19 cellular contexts compared by ENCODE assay signal in genomic region chr19:55695511-55696290, GRCh38. TPM values are rescaled to one million over a fixed set of nuclear protein-coding genes. Genes with fewer than 3 reads are reported as not detected.
DNase-seq lines count a peak whose midpoint lies in the region; ATAC-seq and TF ChIP-seq lines count a peak whose summit lies in the region.
"Had no signal": no experiment of that assay in that cellular context is flagged by ENCODE, and none has a peak within 500 bp of the region (broad histone marks: within the 10 kb centered on the region; RNA-seq: fewer than 3 reads in every experiment).

No MANE protein-coding gene starts in this region.

- intact Hi-C loops in left ventricle myocardium inferior (cut with micrococcal nuclease) (no loop called here), heart right ventricle (cut with DNase I) (no loop called here), sciatic nerve (cut with DNase I) (no loop called here)

- H3K4me3 ChIP-seq in left ventricle myocardium inferior (no peak overlapping the region), heart right ventricle (no peak overlapping the region)
- H3K4me3 ChIP-seq: BLaER1, SJSA1 had no signal

- H3K9me3 ChIP-seq in left ventricle myocardium inferior (replicated peaks) (no peaks in the 10 kb centered on the region), heart right ventricle (no peaks in the 10 kb centered on the region)
- H3K9me3 ChIP-seq: BLaER1, SJSA1 had no signal

- no peaks in the 10 kb centered on the region for H3K27me3 ChIP-seq in left ventricle myocardium inferior (ENCODE audit: low read depth)
- no peaks in the 10 kb centered on the region for H3K27me3 ChIP-seq in heart right ventricle
- H3K27me3 ChIP-seq: BLaER1, SJSA1 had no signal

- no peak for ATAC-seq in heart right ventricle
- no peak for ATAC-seq in left lobe of liver
- no peak for ATAC-seq in sciatic nerve
- ATAC-seq in HG03442 (IDR thresholded peaks at IDR 0.05; ENCODE audit: unreplicated experiment), result no peak
- no peak for ATAC-seq in esophagus mucosa
- ATAC-seq: HepG2 had no signal

- WGBS in heart right ventricle, 2 donors, result 91 to 94% methylated on average over 23 of the region's 23 CpGs

- TF ChIP-seq CTCF in left ventricle myocardium inferior (IDR thresholded peaks at IDR 0.05; ENCODE audit: borderline replicate concordance) (no peak), heart right ventricle (IDR thresholded peaks at IDR 0.05) (no peak)

- H3K4me1 ChIP-seq in left ventricle myocardium inferior (no peaks in the 10 kb centered on the region), heart right ventricle (no peaks in the 10 kb centered on the region)
- H3K4me1 ChIP-seq: BLaER1, SJSA1 had no signal

- peak; percentile 11 for DNase-seq in left ventricle myocardium inferior
- no peak for DNase-seq in heart right ventricle
- DNase-seq in left lobe of liver (ENCODE audit: low spot score), result peak; percentile 38
- DNase-seq in sciatic nerve (ENCODE audit: low spot score), result peak; percentile 42
- no peak for DNase-seq in SIG-M5 treated with dmso at 0.1 percent for 504 hours (lab: John Stamatoyannopoulos, UW; ENCODE audit: unreplicated experiment)
- DNase-seq: CD4-positive, alpha-beta memory T cell; HFFc6; NCI-H1436; NCI-H1930; NCI-H345; NCI-H524 treated with DMSO at 0.1 percent for 48 hours had no signal

- H3K27ac ChIP-seq in left ventricle myocardium inferior (replicated peaks), result no peak overlapping the region
- no peak overlapping the region for H3K27ac ChIP-seq in heart right ventricle
- H3K27ac ChIP-seq: BLaER1, SJSA1 had no signal

- H3K36me3 ChIP-seq in left ventricle myocardium inferior, result peaks cover 88% of the 10 kb centered on the region
- H3K36me3 ChIP-seq in heart right ventricle, result peaks cover 0 to 100% (median 56%) of the 10 kb centered on the region in 9 donors

RNA-seq across cellular contexts. Expression of gene EPN1, which starts 20.7 kb away (rescaled TPM):
- 205 TPM for total RNA-seq in left ventricle myocardium inferior
- 100 to 1,000 TPM; 127 to 305 (median 140) TPM for total RNA-seq in heart right ventricle
- 100 to 1,000 TPM; 134 to 140 TPM for polyA plus RNA-seq in heart right ventricle
- 148 TPM for total RNA-seq in left lobe of liver
- total RNA-seq in sciatic nerve, result 87.6 TPM
- 91.9 TPM for total RNA-seq in esophagus mucosa

RNA-seq across cellular contexts. Expression of gene U2AF2, which starts 40.9 kb away (rescaled TPM):
- total RNA-seq in left ventricle myocardium inferior (74.0 TPM), heart right ventricle (100 to 1,000 TPM in 1 of 10 donors, 10 to 100 TPM in 9; 64.1 to 100 (median 72.9) TPM), left lobe of liver (61.7 TPM), sciatic nerve (127 TPM), esophagus mucosa (108 TPM)
- 10 to 100 TPM; 75.5 to 90.2 TPM for polyA plus RNA-seq in heart right ventricle

RNA-seq across cellular contexts. Expression of gene NLRP9, which starts 42.5 kb away (rescaled TPM):
- total RNA-seq in left ventricle myocardium inferior (not detected), heart right ventricle (not detected), left lobe of liver (not detected), sciatic nerve (not detected), esophagus mucosa (not detected)
- not detected for polyA plus RNA-seq in heart right ventricle
- total RNA-seq: A673; CD4-positive, alpha-beta memory T cell; H1; HepG2; HFFc6; M059J; SJSA1 had no signal
- polyA plus RNA-seq: CD4-positive, alpha-beta memory T cell; H1; HepG2 had no signal

RNA-seq across cellular contexts. Expression of gene CCDC106, which starts 47.7 kb away (rescaled TPM):
- total RNA-seq in left ventricle myocardium inferior (14.6 TPM), heart right ventricle (10 to 100 TPM; 12.1 to 20.0 (median 13.3) TPM), left lobe of liver (13.5 TPM), sciatic nerve (14.0 TPM), esophagus mucosa (4.7 TPM)
- 10 to 100 TPM; 15.3 to 29.6 TPM for polyA plus RNA-seq in heart right ventricle

RNA-seq across cellular contexts. Expression of gene ZNF581, which starts 52.3 kb away (rescaled TPM):
- total RNA-seq in left ventricle myocardium inferior (7.1 TPM), heart right ventricle (10 to 100 TPM in 1 of 10 donors, 1 to 10 TPM in 9; 4.0 to 15.6 (median 6.5) TPM), left lobe of liver (6.1 TPM), sciatic nerve (17.2 TPM), esophagus mucosa (21.7 TPM)
- polyA plus RNA-seq in heart right ventricle, result 10 to 100 TPM in 1 of 2 donors, 1 to 10 TPM in 1; 5.6 to 10.8 TPM

Comparison
In these comparisons a context has a peak if more than half of its experiments do, and no peak if none do; other contexts are left out.
1. DNase-seq: peak in left ventricle myocardium inferior (single experiment), left lobe of liver (single experiment) and sciatic nerve (single experiment); none in heart right ventricle (0 of 2) and SIG-M5 treated with dmso at 0.1 percent for 504 hours (single experiment).